In genomic region chr19:4053423-4054324, GRCh38 we compare ENCODE assay signal across 1 cellular context.
TF ChIP-seq lines count a peak whose summit lies in the region.

No MANE protein-coding gene starts in this region.

TF ChIP-seq in GM12878, 131 proteins besides CTCF, POLR2A, EP300 and RAD21 (continued from another document):
- peak; percentile 0 for TF ChIP-seq PBX3 (IDR thresholded peaks at IDR 0.05; ENCODE audit: insufficient replicate concordance, low read depth, low read length)
- TF ChIP-seq, protein P1, sequence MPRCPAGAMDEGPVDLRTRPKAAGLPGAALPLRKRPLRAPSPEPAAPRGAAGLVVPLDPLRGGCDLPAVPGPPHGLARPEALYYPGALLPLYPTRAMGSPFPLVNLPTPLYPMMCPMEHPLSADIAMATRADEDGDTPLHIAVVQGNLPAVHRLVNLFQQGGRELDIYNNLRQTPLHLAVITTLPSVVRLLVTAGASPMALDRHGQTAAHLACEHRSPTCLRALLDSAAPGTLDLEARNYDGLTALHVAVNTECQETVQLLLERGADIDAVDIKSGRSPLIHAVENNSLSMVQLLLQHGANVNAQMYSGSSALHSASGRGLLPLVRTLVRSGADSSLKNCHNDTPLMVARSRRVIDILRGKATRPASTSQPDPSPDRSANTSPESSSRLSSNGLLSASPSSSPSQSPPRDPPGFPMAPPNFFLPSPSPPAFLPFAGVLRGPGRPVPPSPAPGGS (IDR thresholded peaks at IDR 0.05; ENCODE audit: borderline replicate concordance, insufficient read depth, low read depth, low read length, poor library complexity, severe bottlenecking) = peak; percentile 98
- TF ChIP-seq, protein P2, sequence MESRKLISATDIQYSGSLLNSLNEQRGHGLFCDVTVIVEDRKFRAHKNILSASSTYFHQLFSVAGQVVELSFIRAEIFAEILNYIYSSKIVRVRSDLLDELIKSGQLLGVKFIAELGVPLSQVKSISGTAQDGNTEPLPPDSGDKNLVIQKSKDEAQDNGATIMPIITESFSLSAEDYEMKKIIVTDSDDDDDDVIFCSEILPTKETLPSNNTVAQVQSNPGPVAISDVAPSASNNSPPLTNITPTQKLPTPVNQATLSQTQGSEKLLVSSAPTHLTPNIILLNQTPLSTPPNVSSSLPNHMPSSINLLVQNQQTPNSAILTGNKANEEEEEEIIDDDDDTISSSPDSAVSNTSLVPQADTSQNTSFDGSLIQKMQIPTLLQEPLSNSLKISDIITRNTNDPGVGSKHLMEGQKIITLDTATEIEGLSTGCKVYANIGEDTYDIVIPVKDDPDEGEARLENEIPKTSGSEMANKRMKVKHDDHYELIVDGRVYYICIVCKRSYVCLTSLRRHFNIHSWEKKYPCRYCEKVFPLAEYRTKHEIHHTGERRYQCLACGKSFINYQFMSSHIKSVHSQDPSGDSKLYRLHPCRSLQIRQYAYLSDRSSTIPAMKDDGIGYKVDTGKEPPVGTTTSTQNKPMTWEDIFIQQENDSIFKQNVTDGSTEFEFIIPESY (IDR thresholded peaks at IDR 0.05) = 0 out of 2 replicates have a peak, but pooled peaks have one; percentile 45
- TF ChIP-seq KAT2A (conservative IDR thresholded peaks at IDR 0.05; ENCODE audit: control insufficient read depth, low read depth, low read length) = no peak
- TF ChIP-seq SP1 (IDR thresholded peaks at IDR 0.05; ENCODE audit: low read depth, low read length) = no peak
- TF ChIP-seq SMARCA5 (IDR thresholded peaks at IDR 0.05) = no peak
- TF ChIP-seq POLR2AphosphoS5 (IDR thresholded peaks at IDR 0.05; ENCODE audit: low read length) = peak; percentile 60; the same call in 1 of the 2 replicates
- peak; percentile 54; the same call in 1 of the 2 replicates for TF ChIP-seq NFIC (IDR thresholded peaks at IDR 0.05; ENCODE audit: low read depth, low read length)
- peak; percentile 94 for TF ChIP-seq HDGF (IDR thresholded peaks at IDR 0.05)
